ENCODE assay signal across 1 cellular context in the genomic region with DNA sequence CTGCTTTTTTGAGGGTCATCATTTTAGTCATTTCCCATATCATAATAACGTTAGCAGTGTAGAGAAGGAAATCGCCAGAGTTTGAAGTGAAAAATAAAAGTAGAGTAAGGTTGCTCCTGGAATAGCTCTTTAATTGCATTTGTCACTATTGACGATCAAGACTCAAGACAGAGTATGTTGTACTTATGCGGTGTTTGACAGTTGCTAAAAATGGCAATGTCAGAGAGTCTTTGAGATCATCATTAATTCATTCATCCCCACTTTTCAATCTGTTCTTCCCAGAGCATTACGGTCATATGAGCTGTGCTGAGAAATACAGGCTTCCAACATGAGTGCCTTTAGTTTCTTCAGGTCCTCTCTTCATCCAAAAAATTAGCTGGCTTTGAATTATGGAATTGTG.
TF ChIP-seq lines count a peak whose summit lies in the region.

No MANE protein-coding gene starts in this region.

TF ChIP-seq in GM23338, 12 proteins besides CTCF, POLR2A, EP300 and RAD21 (continued from another document):
- no peak for TF ChIP-seq POLR2AphosphoS5 (IDR thresholded peaks at IDR 0.05; ENCODE audit: low read depth)
- TF ChIP-seq, protein P1, sequence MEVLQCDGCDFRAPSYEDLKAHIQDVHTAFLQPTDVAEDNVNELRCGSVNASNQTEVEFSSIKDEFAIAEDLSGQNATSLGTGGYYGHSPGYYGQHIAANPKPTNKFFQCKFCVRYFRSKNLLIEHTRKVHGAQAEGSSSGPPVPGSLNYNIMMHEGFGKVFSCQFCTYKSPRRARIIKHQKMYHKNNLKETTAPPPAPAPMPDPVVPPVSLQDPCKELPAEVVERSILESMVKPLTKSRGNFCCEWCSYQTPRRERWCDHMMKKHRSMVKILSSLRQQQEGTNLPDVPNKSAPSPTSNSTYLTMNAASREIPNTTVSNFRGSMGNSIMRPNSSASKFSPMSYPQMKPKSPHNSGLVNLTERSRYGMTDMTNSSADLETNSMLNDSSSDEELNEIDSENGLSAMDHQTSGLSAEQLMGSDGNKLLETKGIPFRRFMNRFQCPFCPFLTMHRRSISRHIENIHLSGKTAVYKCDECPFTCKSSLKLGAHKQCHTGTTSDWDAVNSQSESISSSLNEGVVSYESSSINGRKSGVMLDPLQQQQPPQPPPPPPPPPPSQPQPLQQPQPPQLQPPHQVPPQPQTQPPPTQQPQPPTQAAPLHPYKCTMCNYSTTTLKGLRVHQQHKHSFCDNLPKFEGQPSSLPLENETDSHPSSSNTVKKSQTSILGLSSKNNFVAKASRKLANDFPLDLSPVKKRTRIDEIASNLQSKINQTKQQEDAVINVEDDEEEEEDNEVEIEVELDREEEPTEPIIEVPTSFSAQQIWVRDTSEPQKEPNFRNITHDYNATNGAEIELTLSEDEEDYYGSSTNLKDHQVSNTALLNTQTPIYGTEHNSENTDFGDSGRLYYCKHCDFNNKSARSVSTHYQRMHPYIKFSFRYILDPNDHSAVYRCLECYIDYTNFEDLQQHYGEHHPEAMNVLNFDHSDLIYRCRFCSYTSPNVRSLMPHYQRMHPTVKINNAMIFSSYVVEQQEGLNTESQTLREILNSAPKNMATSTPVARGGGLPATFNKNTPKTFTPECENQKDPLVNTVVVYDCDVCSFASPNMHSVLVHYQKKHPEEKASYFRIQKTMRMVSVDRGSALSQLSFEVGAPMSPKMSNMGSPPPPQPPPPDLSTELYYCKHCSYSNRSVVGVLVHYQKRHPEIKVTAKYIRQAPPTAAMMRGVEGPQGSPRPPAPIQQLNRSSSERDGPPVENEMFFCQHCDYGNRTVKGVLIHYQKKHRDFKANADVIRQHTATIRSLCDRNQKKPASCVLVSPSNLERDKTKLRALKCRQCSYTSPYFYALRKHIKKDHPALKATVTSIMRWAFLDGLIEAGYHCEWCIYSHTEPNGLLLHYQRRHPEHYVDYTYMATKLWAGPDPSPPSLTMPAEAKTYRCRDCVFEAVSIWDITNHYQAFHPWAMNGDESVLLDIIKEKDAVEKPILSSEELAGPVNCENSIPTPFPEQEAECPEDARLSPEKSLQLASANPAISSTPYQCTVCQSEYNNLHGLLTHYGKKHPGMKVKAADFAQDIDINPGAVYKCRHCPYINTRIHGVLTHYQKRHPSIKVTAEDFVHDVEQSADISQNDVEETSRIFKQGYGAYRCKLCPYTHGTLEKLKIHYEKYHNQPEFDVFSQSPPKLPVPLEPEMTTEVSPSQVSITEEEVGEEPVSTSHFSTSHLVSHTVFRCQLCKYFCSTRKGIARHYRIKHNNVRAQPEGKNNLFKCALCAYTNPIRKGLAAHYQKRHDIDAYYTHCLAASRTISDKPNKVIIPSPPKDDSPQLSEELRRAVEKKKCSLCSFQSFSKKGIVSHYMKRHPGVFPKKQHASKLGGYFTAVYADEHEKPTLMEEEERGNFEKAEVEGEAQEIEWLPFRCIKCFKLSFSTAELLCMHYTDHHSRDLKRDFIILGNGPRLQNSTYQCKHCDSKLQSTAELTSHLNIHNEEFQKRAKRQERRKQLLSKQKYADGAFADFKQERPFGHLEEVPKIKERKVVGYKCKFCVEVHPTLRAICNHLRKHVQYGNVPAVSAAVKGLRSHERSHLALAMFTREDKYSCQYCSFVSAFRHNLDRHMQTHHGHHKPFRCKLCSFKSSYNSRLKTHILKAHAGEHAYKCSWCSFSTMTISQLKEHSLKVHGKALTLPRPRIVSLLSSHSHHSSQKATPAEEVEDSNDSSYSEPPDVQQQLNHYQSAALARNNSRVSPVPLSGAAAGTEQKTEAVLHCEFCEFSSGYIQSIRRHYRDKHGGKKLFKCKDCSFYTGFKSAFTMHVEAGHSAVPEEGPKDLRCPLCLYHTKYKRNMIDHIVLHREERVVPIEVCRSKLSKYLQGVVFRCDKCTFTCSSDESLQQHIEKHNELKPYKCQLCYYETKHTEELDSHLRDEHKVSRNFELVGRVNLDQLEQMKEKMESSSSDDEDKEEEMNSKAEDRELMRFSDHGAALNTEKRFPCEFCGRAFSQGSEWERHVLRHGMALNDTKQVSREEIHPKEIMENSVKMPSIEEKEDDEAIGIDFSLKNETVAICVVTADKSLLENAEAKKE (CRISPR knock-in tag; IDR thresholded peaks at IDR 0.05), result no peak
- TF ChIP-seq, protein P2, sequence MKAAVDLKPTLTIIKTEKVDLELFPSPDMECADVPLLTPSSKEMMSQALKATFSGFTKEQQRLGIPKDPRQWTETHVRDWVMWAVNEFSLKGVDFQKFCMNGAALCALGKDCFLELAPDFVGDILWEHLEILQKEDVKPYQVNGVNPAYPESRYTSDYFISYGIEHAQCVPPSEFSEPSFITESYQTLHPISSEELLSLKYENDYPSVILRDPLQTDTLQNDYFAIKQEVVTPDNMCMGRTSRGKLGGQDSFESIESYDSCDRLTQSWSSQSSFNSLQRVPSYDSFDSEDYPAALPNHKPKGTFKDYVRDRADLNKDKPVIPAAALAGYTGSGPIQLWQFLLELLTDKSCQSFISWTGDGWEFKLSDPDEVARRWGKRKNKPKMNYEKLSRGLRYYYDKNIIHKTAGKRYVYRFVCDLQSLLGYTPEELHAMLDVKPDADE (IDR thresholded peaks at IDR 0.05), result no peak
- TF ChIP-seq ZNF331 (CRISPR knock-in tag; IDR thresholded peaks at IDR 0.05; ENCODE audit: low read depth), result no peak
- no peak for TF ChIP-seq EZH2 (IDR thresholded peaks at IDR 0.05; ENCODE audit: low read depth, unreplicated experiment)
- TF ChIP-seq NANOG (IDR thresholded peaks at IDR 0.05; ENCODE audit: borderline replicate concordance), result no peak
- no peak for TF ChIP-seq EZH2phosphoT487 (IDR thresholded peaks at IDR 0.05; ENCODE audit: unreplicated experiment)
